In the genomic region with DNA sequence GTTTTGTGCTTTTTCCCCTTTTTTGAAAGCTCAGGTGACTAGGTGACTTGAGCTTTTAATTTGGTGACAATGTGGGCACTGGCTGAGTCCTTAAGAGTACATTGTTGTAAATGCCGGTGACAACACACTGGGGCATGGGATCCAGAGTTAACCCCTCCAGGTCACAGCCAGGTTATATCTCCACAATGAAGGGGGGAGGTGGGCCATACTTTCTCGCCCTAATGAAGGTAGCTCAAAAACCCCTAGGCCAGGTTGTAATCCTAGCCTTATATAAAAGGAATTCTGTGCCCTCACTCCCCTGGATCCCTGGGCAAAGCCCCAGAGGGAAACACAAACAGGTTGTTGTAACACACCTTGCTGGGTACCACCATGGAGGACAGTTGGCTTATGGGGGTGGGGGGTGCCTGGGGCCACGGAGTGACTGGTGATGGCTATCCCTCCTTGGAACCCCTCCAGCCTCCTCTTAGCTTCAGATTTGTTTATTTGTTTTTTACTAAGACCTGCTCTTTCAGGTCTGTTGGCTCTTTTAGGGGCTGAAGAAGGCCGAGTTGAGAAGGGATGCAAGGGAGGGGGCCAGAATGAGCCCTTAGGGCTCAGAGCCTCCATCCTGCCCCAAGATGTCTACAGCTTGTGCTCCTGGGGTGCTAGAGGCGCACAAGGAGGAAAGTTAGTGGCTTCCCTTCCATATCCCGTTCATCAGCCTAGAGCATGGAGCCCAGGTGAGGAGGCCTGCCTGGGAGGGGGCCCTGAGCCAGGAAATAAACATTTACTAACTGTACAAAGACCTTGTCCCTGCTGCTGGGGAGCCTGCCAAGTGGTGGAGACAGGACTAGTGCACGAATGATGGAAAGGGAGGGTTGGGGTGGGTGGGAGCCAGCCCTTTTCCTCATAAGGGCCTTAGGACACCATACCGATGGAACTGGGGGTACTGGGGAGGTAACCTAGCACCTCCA, we compare ENCODE assay signal across 23 cellular contexts. TPM values are rescaled to one million over a fixed set of nuclear protein-coding genes. Genes with fewer than 3 reads are reported as not detected.
A peak's percentile ranks its signal among the peaks of the same experiment; 100 is the strongest.
DNase-seq lines count a peak whose midpoint lies in the region; ATAC-seq and TF ChIP-seq lines count a peak whose summit lies in the region.
"Had no signal": no experiment of that assay in that cellular context is flagged by ENCODE, and none has a peak within 500 bp of the region (broad histone marks: within the 10 kb centered on the region; RNA-seq: fewer than 3 reads in every experiment).

No MANE protein-coding gene starts in this region.

- TF ChIP-seq CTCF in heart right ventricle (IDR thresholded peaks at IDR 0.05) (no peak), transverse colon (IDR thresholded peaks at IDR 0.05) (no peak), coronary artery (IDR thresholded peaks at IDR 0.05) (no peak)

- in situ Hi-C loops in transverse colon (cut with MboI; ENCODE audit: low pct_ligation_motif_present in 1 of 4, low pct_unique_long_range_greater_than_20kb in 1 of 4, low sequenced_read_pairs in 3 of 4), result loop anchor here (5.0 to 25.0 kb wide), 6 partner anchors 103 to 317 kb away; no protein-coding TSS in a partner anchor

- H3K27me3 ChIP-seq in heart right ventricle, result no peaks in the 10 kb centered on the region
- no peaks in the 10 kb centered on the region for H3K27me3 ChIP-seq in duodenal mucosa (ENCODE audit: control insufficient read depth in 1 of 2, insufficient read depth in 2 of 2, low read length in 2 of 2)
- no peaks in the 10 kb centered on the region for H3K27me3 ChIP-seq in mucosa of rectum (ENCODE audit: control insufficient read depth in 2 of 2, insufficient read depth in 2 of 2, low read length in 2 of 2)
- H3K27me3 ChIP-seq in transverse colon, result no peaks in the 10 kb centered on the region
- H3K27me3 ChIP-seq: upper lobe of left lung had no signal

- ATAC-seq in heart right ventricle, result no peak
- no peak for ATAC-seq in Right ventricle myocardium inferior
- no peak for ATAC-seq in HG03097 (IDR thresholded peaks at IDR 0.05; ENCODE audit: low FRiP score, unreplicated experiment)
- ATAC-seq: activated CD8-positive, alpha-beta memory T cell treated with anti-CD3 and anti-CD28 coated beads, Interleukin-2, amount 10 ng/mL, durations not matched to agents 7 days and 5 days; natural killer cell had no signal

- H3K36me3 ChIP-seq in heart right ventricle (peaks cover 0 to 8% (median 0%) of the 10 kb centered on the region in 9 donors), duodenal mucosa (ENCODE audit: control insufficient read depth in 1 of 2, insufficient read depth in 2 of 2, low read length in 2 of 2) (no peaks in the 10 kb centered on the region), mucosa of rectum (ENCODE audit: control insufficient read depth in 2 of 2, insufficient read depth in 2 of 2, low read length in 2 of 2) (no peaks in the 10 kb centered on the region), transverse colon (no peaks in the 10 kb centered on the region)
- H3K36me3 ChIP-seq: upper lobe of left lung had no signal

- H3K9me3 ChIP-seq in heart right ventricle (no peaks in the 10 kb centered on the region), duodenal mucosa (ENCODE audit: control insufficient read depth in 1 of 2, low read length in 2 of 2) (no peaks in the 10 kb centered on the region), mucosa of rectum (ENCODE audit: control insufficient read depth in 2 of 2, low read length in 2 of 2) (no peaks in the 10 kb centered on the region), transverse colon (no peaks in the 10 kb centered on the region)
- H3K9me3 ChIP-seq: upper lobe of left lung had no signal

- peak overlapping the region; percentile 38 to 44 for H3K9ac ChIP-seq in duodenal mucosa (ENCODE audit: low read depth in 1 of 2, low read length in 2 of 2)
- H3K9ac ChIP-seq in mucosa of rectum (ENCODE audit: low read depth in 1 of 2, low read length in 2 of 2), result peak overlapping the region; percentile 41 to 49
- H3K9ac ChIP-seq: parathyroid adenoma had no signal

- peak overlapping the region in 6 of 10 donors; percentile 34 to 99 (median 96) for H3K27ac ChIP-seq in heart right ventricle
- H3K27ac ChIP-seq in duodenal mucosa (ENCODE audit: low read depth, low read length), result no peak overlapping the region
- H3K27ac ChIP-seq in mucosa of rectum (ENCODE audit: low read depth in 2 of 2, low read length in 2 of 2), result peak overlapping the region; percentile 62 to 77
- peak overlapping the region; percentile 48 to 99 (median 84) for H3K27ac ChIP-seq in transverse colon
- H3K27ac ChIP-seq in coronary artery, result no peak overlapping the region
- H3K27ac ChIP-seq: parathyroid adenoma, upper lobe of left lung, WERI-Rb-1 had no signal

- no peak for TF ChIP-seq EP300 in transverse colon (IDR thresholded peaks at IDR 0.05; ENCODE audit: low read depth)

- DNase-seq in heart right ventricle (no peak), Right ventricle myocardium inferior (ENCODE audit: missing footprints) (no peak), transverse colon (no peak), coronary artery (ENCODE audit: low spot score) (no peak)
- DNase-seq in activated CD4-positive, alpha-beta T cell treated with anti-CD3 and anti-CD28 coated beads, Interleukin-2, amount 50 U/mL, for 4 hours, result no peak
- DNase-seq: activated CD4-positive, alpha-beta T cell treated with anti-CD3 and anti-CD28 coated beads, Interleukin-2, amount 10 ng/mL, durations not matched to agents 7 days and 5 days; activated CD8-positive, alpha-beta memory T cell treated with anti-CD3 and anti-CD28 coated beads, Interleukin-2, amount 10 ng/mL, durations not matched to agents 7 days and 5 days; activated naive CD4-positive, alpha-beta T cell treated with anti-CD3 and anti-CD28 coated beads for 36 hours; amniotic stem cell; islet precursor cell; Kasumi-1; mammary epithelial cell; natural killer cell; NCI-H1694; NCI-H2171 treated with DMSO at 0.1 percent for 48 hours; NCI-H524; T-helper 2 cell; WERI-Rb-1 had no signal

- H3K4me1 ChIP-seq in heart right ventricle, result peaks cover 3 to 29% (median 21%) of the 10 kb centered on the region in 9 donors
- H3K4me1 ChIP-seq in duodenal mucosa (ENCODE audit: control insufficient read depth in 1 of 2, insufficient read depth in 2 of 2, low read length in 2 of 2), result peaks cover 46 to 48% of the 10 kb centered on the region in 2 donors
- H3K4me1 ChIP-seq in mucosa of rectum (ENCODE audit: control insufficient read depth in 2 of 2, insufficient read depth in 2 of 2, low read length in 2 of 2), result peaks cover 27 to 31% of the 10 kb centered on the region in 2 donors
- peaks cover 0 to 47% (median 34%) of the 10 kb centered on the region in 4 donors for H3K4me1 ChIP-seq in transverse colon

- no peak overlapping the region for H3K4me3 ChIP-seq in heart right ventricle
- H3K4me3 ChIP-seq in duodenal mucosa (ENCODE audit: low read depth in 1 of 2, low read length in 2 of 2), result no peak overlapping the region
- H3K4me3 ChIP-seq in mucosa of rectum (ENCODE audit: low read length in 2 of 2), result no peak overlapping the region
- no peak overlapping the region for H3K4me3 ChIP-seq in transverse colon
- H3K4me3 ChIP-seq in coronary artery, result no peak overlapping the region
- H3K4me3 ChIP-seq: upper lobe of left lung had no signal

- intact Hi-C loops in heart right ventricle (cut with DNase I) (loop anchor here in 8 of 10 donors (2.0 to 5.0 kb wide), 8 partner anchors 46 to 311 kb away; no protein-coding TSS in a partner anchor), Right ventricle myocardium inferior (cut with DNase I) (loop anchor here (5.0 kb wide), 1 partner anchor 46 kb away; no protein-coding TSS in a partner anchor), transverse colon (cut with DNase I; ENCODE audit: low total_unique reads) (loop anchor here (5.0 kb wide), 1 partner anchor 384 kb away; no protein-coding TSS in a partner anchor)

- 80 to 86% methylated on average over 8 of the region's 8 CpGs for WGBS in heart right ventricle, 2 donors
- WGBS in transverse colon (ENCODE audit: low coverage in 1 of 2), 2 donors, result 51 to 60% methylated on average over 2 to 8 of the region's 8 CpGs

- no peak for TF ChIP-seq POLR2A in transverse colon (IDR thresholded peaks at IDR 0.05)

RNA-seq across cellular contexts. Expression of gene VEGFA, which starts 2.2 kb away (rescaled TPM):
- 100 to 1,000 TPM; 163 to 456 (median 216) TPM for total RNA-seq in heart right ventricle
- polyA plus RNA-seq in heart right ventricle, result 100 to 1,000 TPM; 133 to 396 TPM
- total RNA-seq in Right ventricle myocardium inferior, result 242 TPM
- total RNA-seq in transverse colon, result 100 to 1,000 TPM; 131 to 608 (median 203) TPM

Comparison
In these comparisons a context has a peak if more than half of its experiments do, and no peak if none do; other contexts are left out.
1. H3K27ac ChIP-seq: peak in heart right ventricle (6 of 10), mucosa of rectum (2 of 2) and transverse colon (4 of 4); none in duodenal mucosa (single experiment) and coronary artery (0 of 2).